Comparison of ENCODE assay signal across 14 cellular contexts in the genomic region with DNA sequence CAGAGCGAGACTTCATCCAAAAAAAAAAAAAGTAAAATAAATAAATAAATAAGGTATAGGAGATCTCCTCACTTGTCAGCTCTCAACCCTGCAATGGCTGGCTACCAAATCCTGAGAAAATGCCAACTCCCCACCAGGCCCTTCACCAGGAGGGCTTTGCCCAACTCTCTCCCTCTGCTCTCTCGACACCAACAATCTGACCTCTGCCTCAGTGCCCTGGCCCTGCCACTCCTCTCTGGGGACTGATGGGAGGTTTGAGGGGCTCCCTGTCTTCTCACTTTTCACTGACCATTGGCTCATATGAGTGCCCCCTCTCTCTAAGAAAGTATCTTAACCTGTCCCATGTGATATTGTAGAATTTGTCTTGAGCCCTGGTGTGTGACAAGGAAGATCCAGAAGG.
"Had no signal": no experiment of that assay in that cellular context is flagged by ENCODE, and none has a peak within 500 bp of the region (broad histone marks: within the 10 kb centered on the region; RNA-seq: fewer than 3 reads in every experiment).

No MANE protein-coding gene starts in this region.

- H3K36me3 Mint-ChIP-seq: stimulated activated effector memory CD8-positive, alpha-beta T cell treated with anti-CD3 and anti-CD28 coated beads, Interleukin-12 subunit alpha, Interleukin-12 subunit beta, amount 100 ng/mL, for 72 hours had no signal

- H3K27me3 ChIP-seq: colonic mucosa, transverse colon had no signal

- H3K4me3 ChIP-seq: colonic mucosa, transverse colon had no signal

- H3K4me3 Mint-ChIP-seq: activated CD4-positive, alpha-beta T cell treated with anti-CD3 and anti-CD28 coated beads for 36 hours; activated CD8-positive, alpha-beta T cell treated with anti-CD3 and anti-CD28 coated beads for 36 hours; activated naive CD4-positive, alpha-beta T cell treated with anti-CD3 and anti-CD28 coated beads, Interleukin-2, amount 50 U/mL, for 24 hours; nephron progenitor cell; stimulated activated effector memory CD8-positive, alpha-beta T cell treated with anti-CD3 and anti-CD28 coated beads, Interleukin-12 subunit alpha, Interleukin-12 subunit beta, amount 100 ng/mL, for 72 hours had no signal

- H3K36me3 ChIP-seq: colonic mucosa, transverse colon had no signal

- H3K4me1 Mint-ChIP-seq: activated CD4-positive, alpha-beta T cell treated with anti-CD3 and anti-CD28 coated beads for 36 hours; activated naive CD4-positive, alpha-beta T cell treated with anti-CD3 and anti-CD28 coated beads, Interleukin-2, amount 50 U/mL, for 24 hours; stimulated activated effector memory CD8-positive, alpha-beta T cell treated with anti-CD3 and anti-CD28 coated beads, Interleukin-12 subunit alpha, Interleukin-12 subunit beta, amount 100 ng/mL, for 72 hours had no signal

- H3K9me3 ChIP-seq: colonic mucosa had no signal

- DNase-seq: activated CD4-positive, alpha-beta T cell treated with anti-CD3 and anti-CD28 coated beads for 36 hours; activated CD8-positive, alpha-beta T cell treated with anti-CD3 and anti-CD28 coated beads for 36 hours; activated T-cell treated with anti-CD3 and anti-CD28 coated beads for 4 hours; caudate nucleus; effector CD4-positive, alpha-beta T cell; nephron progenitor cell; small intestine; T-helper 9 cell; transverse colon had no signal

- H3K27ac ChIP-seq: colonic mucosa, transverse colon, VCaP had no signal

- ATAC-seq: activated CD4-positive, alpha-beta T cell treated with anti-CD3 and anti-CD28 coated beads for 36 hours; activated CD8-positive, alpha-beta T cell treated with anti-CD3 and anti-CD28 coated beads for 36 hours; stimulated activated effector memory CD8-positive, alpha-beta T cell treated with anti-CD3 and anti-CD28 coated beads, Interleukin-12 subunit alpha, Interleukin-12 subunit beta, amount 100 ng/mL, for 72 hours had no signal

- H3K27ac Mint-ChIP-seq: activated CD4-positive, alpha-beta T cell treated with anti-CD3 and anti-CD28 coated beads for 36 hours; activated CD8-positive, alpha-beta T cell treated with anti-CD3 and anti-CD28 coated beads for 36 hours; activated naive CD4-positive, alpha-beta T cell treated with anti-CD3 and anti-CD28 coated beads, Interleukin-2, amount 50 U/mL, for 24 hours; activated T-helper 2 cell treated with anti-CD3 and anti-CD28 coated beads, Interferon-gamma antibody, Interleukin-2, Interleukin-4, amounts not matched to agents 10 μg/mL and 5 μg/mL and 100 μg/mL, durations not matched to agents 14 hours and 24 hours and 36 hours; nephron progenitor cell; stimulated activated effector memory CD8-positive, alpha-beta T cell treated with anti-CD3 and anti-CD28 coated beads, Interleukin-12 subunit alpha, Interleukin-12 subunit beta, amount 100 ng/mL, for 72 hours had no signal
